ENCODE assay signal across 23 cellular contexts in genomic region chr5:74507596-74507995, GRCh38.
DNase-seq lines count a peak whose midpoint lies in the region; FAIRE-seq and TF ChIP-seq lines count a peak whose summit lies in the region.
"Had no signal": no experiment of that assay in that cellular context is flagged by ENCODE, and none has a peak within 500 bp of the region (broad histone marks: within the 10 kb centered on the region; RNA-seq: fewer than 3 reads in every experiment).

No MANE protein-coding gene starts in this region.

- H3K4me2 ChIP-seq in parathyroid adenoma (ENCODE audit: low read length) = peak overlapping the region; percentile 32
- H3K4me2 ChIP-seq: BLaER1 treated with 17β-estradiol and CSF1 and Interleukin-3, amounts not matched to agents 10 nM and 100 nM; KMS-11 had no signal

- H3K4me1 ChIP-seq in parathyroid adenoma = peaks cover 37% of the 10 kb centered on the region
- H3K4me1 ChIP-seq: BLaER1 treated with 17β-estradiol and CSF1 and Interleukin-3, amounts not matched to agents 10 nM and 100 nM had no signal

- H2AFZ ChIP-seq in parathyroid adenoma = peak overlapping the region; percentile 77

- no peaks in the 10 kb centered on the region for H3K79me2 ChIP-seq in parathyroid adenoma

- H3K9me3 ChIP-seq in parathyroid adenoma (ENCODE audit: control insufficient read depth, low read length) = no peaks in the 10 kb centered on the region
- H3K9me3 ChIP-seq: Caco-2 had no signal

- peak; percentile 61 for FAIRE-seq in D721Med (lab: Jason Lieb, UNC)
- FAIRE-seq: GM12891, H1 had no signal

- no peak overlapping the region for H3K9ac ChIP-seq in parathyroid adenoma
- H3K9ac ChIP-seq: BLaER1 treated with 17β-estradiol and CSF1 and Interleukin-3, amounts not matched to agents 10 nM and 100 nM; KMS-11 had no signal

- H3K27ac ChIP-seq in parathyroid adenoma = peak overlapping the region; percentile 94
- H3K27ac ChIP-seq: BLaER1 treated with 17β-estradiol and CSF1 and Interleukin-3, amounts not matched to agents 10 nM and 100 nM; KMS-11 had no signal

- TF ChIP-seq CTCF in D721Med (IDR thresholded peaks at IDR 0.05; ENCODE audit: insufficient read depth, missing control alignments) (no peak), parathyroid adenoma (IDR thresholded peaks at IDR 0.05) (no peak)

- H3K36me3 ChIP-seq in parathyroid adenoma (ENCODE audit: control insufficient read depth, insufficient read depth, low read length) = no peaks in the 10 kb centered on the region
- H3K36me3 ChIP-seq: BLaER1 treated with 17β-estradiol and CSF1 and Interleukin-3, amounts not matched to agents 10 nM and 100 nM had no signal

- DNase-seq in D721Med (ENCODE audit: insufficient read length, low spot score) (no peak), SK-N-DZ (ENCODE audit: low spot score) (peak; percentile 56), kidney glomerular epithelial cell (lab: John Stamatoyannopoulos, UW) (peak; percentile 6), NCI-H1092 treated with DMSO at 0.1 percent for 48 hours (lab: John Stamatoyannopoulos, UW) (no peak), putamen (ENCODE audit: low spot score) (no peak), NCI-H146 treated with DMSO at 0.1 percent for 48 hours (lab: John Stamatoyannopoulos, UW; ENCODE audit: unreplicated experiment) (no peak), hippocampal formation (lab: John Stamatoyannopoulos, UW) (no peak)
- DNase-seq: 8988T; Caco-2; CD4-positive, alpha-beta memory T cell; DMS153; IMR-90; NCI-H1105 treated with DMSO at 0.1 percent for 48 hours; NCI-H1694 treated with DMSO at 0.1 percent for 48 hours; NCI-H2081 treated with DMSO at 0.1 percent for 48 hours; NCI-H2171 treated with DMSO at 0.1 percent for 48 hours; NCI-H526 treated with DMSO at 0.1 percent for 48 hours; SIG-M5 had no signal

- H3K4me3 ChIP-seq in parathyroid adenoma (ENCODE audit: low read depth, low read length) = peak overlapping the region; percentile 17
- H3K4me3 ChIP-seq: BLaER1 treated with 17β-estradiol and CSF1 and Interleukin-3, amounts not matched to agents 10 nM and 100 nM had no signal

- no peaks in the 10 kb centered on the region for H3K27me3 ChIP-seq in parathyroid adenoma (ENCODE audit: control insufficient read depth, insufficient read depth, low read length)
- H3K27me3 ChIP-seq: BLaER1 treated with 17β-estradiol and CSF1 and Interleukin-3, amounts not matched to agents 10 nM and 100 nM had no signal

Comparison
In these comparisons a context has a peak if more than half of its experiments do, and no peak if none do; other contexts are left out.
1. DNase-seq: peak in SK-N-DZ (single experiment) and kidney glomerular epithelial cell (single experiment); none in D721Med (single experiment), NCI-H1092 treated with DMSO at 0.1 percent for 48 hours (single experiment), putamen (single experiment), NCI-H146 treated with DMSO at 0.1 percent for 48 hours (single experiment) and hippocampal formation (0 of 2).